In the genomic region with DNA sequence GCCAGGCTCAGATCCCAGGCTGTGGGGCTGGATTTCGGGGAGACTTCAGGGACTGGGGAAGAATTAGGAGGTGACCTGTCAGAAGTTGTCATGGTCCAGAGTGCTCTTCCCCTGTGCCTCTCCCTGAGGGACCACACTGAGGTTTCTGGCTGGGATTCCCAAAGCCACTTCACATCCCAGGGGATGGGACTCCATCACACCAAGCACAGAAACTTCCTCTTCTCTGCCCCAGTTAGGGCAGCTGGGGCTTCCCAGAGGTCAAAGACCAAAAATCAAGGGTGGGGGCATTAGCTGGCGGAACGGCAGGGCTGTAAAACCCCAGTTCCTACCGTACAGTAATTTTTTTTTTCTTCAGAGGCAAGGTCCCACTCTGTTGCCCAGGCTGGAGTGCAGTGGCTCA, we compare ENCODE assay signal across 26 cellular contexts. TPM values are rescaled to one million over a fixed set of nuclear protein-coding genes. Genes with fewer than 3 reads are reported as not detected.
DNase-seq lines count a peak whose midpoint lies in the region; ATAC-seq, FAIRE-seq and TF ChIP-seq lines count a peak whose summit lies in the region.
"Had no signal": no experiment of that assay in that cellular context is flagged by ENCODE, and none has a peak within 500 bp of the region (broad histone marks: within the 10 kb centered on the region; RNA-seq: fewer than 3 reads in every experiment).

No MANE protein-coding gene starts in this region.

- H3K36me3 Mint-ChIP-seq in IgD-negative memory B cell: peaks cover 2% of the 10 kb centered on the region
- H3K36me3 Mint-ChIP-seq: CD4-positive, alpha-beta memory T cell had no signal

- TF ChIP-seq EP300 in GM12878 (IDR thresholded peaks at IDR 0.05; ENCODE audit: borderline replicate concordance in 1 of 2, control insufficient read depth in 1 of 2, low read depth in 2 of 2, low read length in 2 of 2): peak in 1 of 2 experiments; percentile 8; a peak in 1 of 4 replicates

- TF ChIP-seq RAD21 in GM12878 (IDR thresholded peaks at IDR 0.05; ENCODE audit: insufficient read depth, low read depth, low read length): no peak

- no peak for TF ChIP-seq CTCF in GM06990 (IDR thresholded peaks at IDR 0.05; ENCODE audit: insufficient read depth, low read length, poor library complexity, severe bottlenecking)
- TF ChIP-seq CTCF in GM12878 (IDR thresholded peaks at IDR 0.05 in 2 of 3, conservative IDR thresholded peaks at IDR 0.05 in 1 of 3; ENCODE audit: control insufficient read depth in 2 of 3, extremely low read depth in 1 of 3, insufficient read depth in 1 of 3, low read depth in 3 of 3, low read length in 3 of 3): no peak
- no peak for TF ChIP-seq CTCF in coronary artery (IDR thresholded peaks at IDR 0.05)

- H3K4me1 Mint-ChIP-seq in IgD-negative memory B cell: peaks cover 21 to 31% (median 25%) of the 10 kb centered on the region in 3 donors

- H3K27ac ChIP-seq in GM12878 (ENCODE audit: control insufficient read depth, insufficient read depth) (peak overlapping the region; percentile 70), coronary artery (no peak overlapping the region)
- H3K27ac ChIP-seq: SJCRH30 had no signal

- H2AFZ ChIP-seq in GM12878 (ENCODE audit: control insufficient read depth, low read depth, low read length): no peak overlapping the region

- POLR2A ChIA-PET in GM12878 (lab: Charles Lee): interaction anchor here (0.7 to 1.6 kb wide), 4 partner anchors 9 to 16 kb away, joined by 3 to 7 read pairs (median 3); no protein-coding TSS in a partner anchor

- peak; percentile 45 for ATAC-seq in GM12878
- ATAC-seq: K562 had no signal

- no peaks in the 10 kb centered on the region for H3K27me3 Mint-ChIP-seq in IgD-negative memory B cell

- 0% methylated on average over 3 of the region's 4 CpGs for WGBS in GM12878 (ENCODE audit: insufficient coverage, insufficient replicate concordance, low lambda C conversion rate, missing lambda C conversion rate)

- H3K9me3 Mint-ChIP-seq in IgD-negative memory B cell: no peaks in the 10 kb centered on the region
- H3K9me3 Mint-ChIP-seq: CD4-positive, alpha-beta memory T cell had no signal

- RAD21 ChIA-PET in GM12878 (lab: Charles Lee; ENCODE audit: unreplicated experiment): interaction anchor here (0.6 to 1.8 kb wide), 2 partner anchors 11 to 124 kb away, joined by 3 to 6 read pairs; no protein-coding TSS in a partner anchor

- BruUV-seq in GM12878 (replicated peaks; lab: Mats Ljungman, UMichigan): no TSS peak

- FAIRE-seq in GM12878 (lab: Jason Lieb, UNC) (no peak), H54 (lab: Jason Lieb, UNC) (no peak)
- FAIRE-seq: K562, RCC 7860 had no signal

- SMC1A ChIA-PET in GM12878 (lab: Charles Lee; ENCODE audit: uncharacterized antibody, unreplicated experiment): interaction anchor here (0.5 to 1.3 kb wide), 2 partner anchors 10 to 137 kb away, joined by 3 read pairs; no protein-coding TSS in a partner anchor

- H3K9me3 ChIP-seq in GM12878 (replicated peaks; ENCODE audit: control insufficient read depth, insufficient read depth, low read length): peaks cover 5% of the 10 kb centered on the region; the same call in 1 of the 3 replicates
- H3K9me3 ChIP-seq: SJCRH30 had no signal

- peaks cover 84% of the 10 kb centered on the region for H3K79me2 ChIP-seq in GM12878 (ENCODE audit: control insufficient read depth, insufficient read depth, low read length)

- H3K4me1 ChIP-seq in GM12878 (ENCODE audit: control insufficient read depth, insufficient read depth, low read length): peaks cover 36% of the 10 kb centered on the region
- H3K4me1 ChIP-seq: SJCRH30 had no signal

- CTCF ChIA-PET in GM12878 (lab: Yijun Ruan, JAX): no interaction called here

- H3K27me3 ChIP-seq in GM06990 (replicated peaks; ENCODE audit: control insufficient read depth, insufficient read depth, low read length) (no peaks in the 10 kb centered on the region), GM12878 (replicated peaks in 1 of 2; ENCODE audit: control insufficient read depth in 2 of 2, insufficient read depth in 2 of 2, low read length in 1 of 2) (no peaks in the 10 kb centered on the region)
- H3K27me3 ChIP-seq: SJCRH30 had no signal

- H3K27ac Mint-ChIP-seq in IgD-negative memory B cell: peak overlapping the region; percentile 63 to 91 (median 72)

- H3K4me3 Mint-ChIP-seq in IgD-negative memory B cell: peak overlapping the region in 3 of 4 donors; percentile 37 to 73 (median 54)
- H3K4me3 Mint-ChIP-seq: CD4-positive, alpha-beta memory T cell had no signal

- peaks cover 71% of the 10 kb centered on the region for H3K36me3 ChIP-seq in GM06990 (ENCODE audit: control insufficient read depth, insufficient read depth, low read length)
- peaks cover 20 to 24% of the 10 kb centered on the region in 2 experiments; a peak in 3 of 4 replicates for H3K36me3 ChIP-seq in GM12878 (ENCODE audit: control insufficient read depth in 2 of 2, insufficient read depth in 2 of 2, low read length in 1 of 2)
- H3K36me3 ChIP-seq: MG63, SJCRH30 had no signal

- TF ChIP-seq POLR2A in GM12878 (IDR thresholded peaks at IDR 0.05; ENCODE audit: low read depth, low read length) (0 out of 2 replicates have a peak, but pooled peaks have one; percentile 26), H54 (IDR thresholded peaks at IDR 0.05; ENCODE audit: low read depth, low read length) (no peak)

- no peak for DNase-seq in GM06990 (ENCODE audit: extremely low read depth, insufficient read length)
- no peak for DNase-seq in GM12878 (ENCODE audit: low read depth, low spot score)
- no peak for DNase-seq in NCI-H226
- no peak for DNase-seq in head of caudate nucleus
- no peak for DNase-seq in H54 (ENCODE audit: insufficient read length, low spot score)
- DNase-seq in coronary artery (ENCODE audit: low spot score): no peak
- DNase-seq: CD4-positive, alpha-beta memory T cell; DND-41; H7; MG63; NCI-H1048; NCI-H1417 treated with DMSO at 0.1 percent for 48 hours; NCI-H187 treated with DMSO at 0.1 percent for 48 hours; NCI-H345; NCI-H524; NCI-H774; NK-92 treated with Interleukin-12 subunit alpha and Interleukin-12 subunit beta, amount 100 ng/mL, for 24 hours; OCI-M1; SJCRH30; T-helper 1 cell had no signal

- peak overlapping the region; percentile 90 for H3K4me2 ChIP-seq in GM12878 (ENCODE audit: control insufficient read depth, insufficient read depth)

- H3K9ac ChIP-seq in GM12878 (ENCODE audit: control insufficient read depth, insufficient read depth, low read length): peak overlapping the region; percentile 32

- H3K4me3 ChIP-seq in GM06990 (replicated peaks; ENCODE audit: low read depth, low read length): peak overlapping the region; percentile 43; the same call in 1 of the 2 replicates
- peak overlapping the region; percentile 61 for H3K4me3 ChIP-seq in GM12878
- H3K4me3 ChIP-seq in coronary artery: no peak overlapping the region
- H3K4me3 ChIP-seq: K562, MG63, SJCRH30 had no signal

- no peaks in the 10 kb centered on the region; the same call in 1 of the 2 replicates for H4K20me1 ChIP-seq in GM12878 (ENCODE audit: control insufficient read depth, insufficient read depth)

- in situ Hi-C loops in GM12878 (cut with MboI): no loop called here

- intact Hi-C loops in GM12878 (cut with micrococcal nuclease; ENCODE audit: unreplicated experiment) (loop anchor here (5.0 kb wide), 1 partner anchor 58 kb away; no protein-coding TSS in a partner anchor), head of caudate nucleus (cut with DNase I) (no loop called here)

RNA-seq across cellular contexts. Expression of gene FCER2, which starts 7.4 kb away (rescaled TPM):
- polyA plus RNA-seq in IgD-negative memory B cell (197 TPM), GM12878 (2011; rRNA removed) (170 and 363 TPM in 2 replicates), GM12878 (2014; fragmentation: Illumina TruSeq; extraction: Trizol) (155 and 247 TPM in 2 replicates), GM12878 (2014; fragmentation: Nextera tagmentation; extraction: Ambion mirVana) (10 to 100 TPM; 44.0 to 53.3 TPM), GM12878 (2014; rRNA removed) (424 and 451 TPM in 2 replicates), GM12878 (2016; fragmentation: Nextera tagmentation; extraction: Ambion mirVana) (100 to 1,000 TPM; 214 to 235 TPM)
- 564 and 607 TPM in 2 replicates for total RNA-seq in GM12878 (2013; cell fraction: nucleolus; rRNA removed)
- total RNA-seq in GM12878 (2014; rRNA removed) (351 and 365 TPM in 2 replicates), GM12878 (2014; rRNA removed; fragmentation: Illumina TruSeq; extraction: Trizol) (218 and 223 TPM in 2 replicates), GM12878 (2021) (359 and 362 TPM in 2 replicates)
- polyA plus RNA-seq in GM12878 (2011; ENCODE audit: low read depth): 318 TPM
- polyA plus RNA-seq in GM12878 (2011; cell fraction: cytosol; rRNA removed): 431 and 568 TPM in 2 replicates
- 453 and 458 TPM in 2 replicates for polyA plus RNA-seq in GM12878 (2011; cell fraction: nucleus; rRNA removed)
- polyA plus RNA-seq in GM12878 (2012): 547 and 639 TPM in 2 replicates
- polyA minus RNA-seq in GM12878 (2011; rRNA and poly(A)+ RNA removed): 176 and 326 TPM in 2 replicates
- 118 and 125 TPM in 2 replicates for polyA minus RNA-seq in GM12878 (2011; cell fraction: cytosol; rRNA and poly(A)+ RNA removed)
- 98.0 and 111 TPM in 2 replicates for polyA minus RNA-seq in GM12878 (2011; cell fraction: nucleus; rRNA and poly(A)+ RNA removed)
- total RNA-seq: A673; CD4-positive, alpha-beta memory T cell; H7; LHCN-M2; SJCRH30 had no signal
- polyA plus RNA-seq: BJ, K562 had no signal

RNA-seq across cellular contexts. Expression of gene TRAPPC5, which starts 13.9 kb away (rescaled TPM):
- polyA plus RNA-seq in IgD-negative memory B cell (219 TPM), GM12878 (2011; rRNA removed) (20.7 and 58.1 TPM in 2 replicates), GM12878 (2014; fragmentation: Illumina TruSeq; extraction: Trizol) (0.78 and 7.1 TPM in 2 replicates), GM12878 (2014; fragmentation: Nextera tagmentation; extraction: Ambion mirVana) (10 to 100 TPM in 1 of 2 experiments, 1 to 10 TPM in 1; 4.2 to 22.5 TPM), GM12878 (2014; rRNA removed) (120 and 182 TPM in 2 replicates), GM12878 (2016; fragmentation: Nextera tagmentation; extraction: Ambion mirVana) (100 to 1,000 TPM; 197 to 210 TPM)
- 23.6 and 30.6 TPM in 2 replicates for total RNA-seq in GM12878 (2013; cell fraction: nucleolus; rRNA removed)
- total RNA-seq in GM12878 (2014; rRNA removed) (139 and 157 TPM in 2 replicates), GM12878 (2014; rRNA removed; fragmentation: Illumina TruSeq; extraction: Trizol) (35.6 and 49.6 TPM in 2 replicates), GM12878 (2021) (168 and 181 TPM in 2 replicates)
- 30.0 TPM for polyA plus RNA-seq in GM12878 (2011; ENCODE audit: low read depth)
- polyA plus RNA-seq in GM12878 (2011; cell fraction: cytosol; rRNA removed): 26.7 and 76.7 TPM in 2 replicates
- 40.0 and 59.6 TPM in 2 replicates for polyA plus RNA-seq in GM12878 (2011; cell fraction: nucleus; rRNA removed)
- polyA plus RNA-seq in GM12878 (2012): 129 and 198 TPM in 2 replicates
- polyA minus RNA-seq in GM12878 (2011; rRNA and poly(A)+ RNA removed): 60.6 and 61.7 TPM in 2 replicates
- 34.7 and 43.8 TPM in 2 replicates for polyA minus RNA-seq in GM12878 (2011; cell fraction: cytosol; rRNA and poly(A)+ RNA removed)
- polyA minus RNA-seq in GM12878 (2011; cell fraction: nucleus; rRNA and poly(A)+ RNA removed): 5.2 and 20.9 TPM in 2 replicates

RNA-seq across cellular contexts. Expression of gene MCEMP1, which starts 17.6 kb away (rescaled TPM):
- 0.73 TPM for polyA plus RNA-seq in IgD-negative memory B cell
- total RNA-seq in GM12878 (2013; cell fraction: nucleolus; rRNA removed): not detected in 2 replicates
- total RNA-seq in GM12878 (2014; rRNA removed): 0.16 and 0.23 TPM in 2 replicates
- 0.13 TPM in 1 of 2 replicates, not detected in the other for total RNA-seq in GM12878 (2014; rRNA removed; fragmentation: Illumina TruSeq; extraction: Trizol)
- total RNA-seq in GM12878 (2021): 0.26 and 0.48 TPM in 2 replicates
- not detected for polyA plus RNA-seq in GM12878 (2011; ENCODE audit: low read depth)
- polyA plus RNA-seq in GM12878 (2011; rRNA removed): 0.08 TPM in 1 of 2 replicates, not detected in the other
- polyA plus RNA-seq in GM12878 (2011; cell fraction: cytosol; rRNA removed): 0.08 and 0.25 TPM in 2 replicates
- 0.10 and 0.23 TPM in 2 replicates for polyA plus RNA-seq in GM12878 (2011; cell fraction: nucleus; rRNA removed)
- polyA plus RNA-seq in GM12878 (2012): not detected in 2 replicates
- polyA plus RNA-seq in GM12878 (2014; fragmentation: Illumina TruSeq; extraction: Trizol): 0.37 TPM in 1 of 2 replicates, not detected in the other
- under 1 TPM; 0.26 to 0.55 TPM for polyA plus RNA-seq in GM12878 (2014; fragmentation: Nextera tagmentation; extraction: Ambion mirVana)
- polyA plus RNA-seq in GM12878 (2014; rRNA removed): 0.26 and 0.33 TPM in 2 replicates
- under 1 TPM in 1 of 2 experiments, not detected in 1; 0.09 TPM for polyA plus RNA-seq in GM12878 (2016; fragmentation: Nextera tagmentation; extraction: Ambion mirVana)
- polyA minus RNA-seq in GM12878 (2011; rRNA and poly(A)+ RNA removed): 0.72 TPM in 1 of 2 replicates, not detected in the other
- polyA minus RNA-seq in GM12878 (2011; cell fraction: cytosol; rRNA and poly(A)+ RNA removed): not detected in 2 replicates
- polyA minus RNA-seq in GM12878 (2011; cell fraction: nucleus; rRNA and poly(A)+ RNA removed): not detected in 2 replicates
- total RNA-seq: CD4-positive, alpha-beta memory T cell; H7; LHCN-M2; SJCRH30 had no signal
- polyA plus RNA-seq: BJ; CD4-positive, alpha-beta memory T cell had no signal

RNA-seq across cellular contexts. Expression of gene RETN, which starts 25.6 kb away (rescaled TPM):
- not detected for polyA plus RNA-seq in IgD-negative memory B cell
- total RNA-seq in GM12878 (2013; cell fraction: nucleolus; rRNA removed): not detected in 2 replicates
- not detected in 2 replicates for total RNA-seq in GM12878 (2014; rRNA removed)
- total RNA-seq in GM12878 (2014; rRNA removed; fragmentation: Illumina TruSeq; extraction: Trizol): not detected in 2 replicates
- total RNA-seq in GM12878 (2021): not detected in 2 replicates
- polyA plus RNA-seq in GM12878 (2011; ENCODE audit: low read depth): not detected
- polyA plus RNA-seq in GM12878 (2011; rRNA removed): not detected in 2 replicates
- polyA plus RNA-seq in GM12878 (2011; cell fraction: cytosol; rRNA removed): not detected in 2 replicates
- not detected in 2 replicates for polyA plus RNA-seq in GM12878 (2011; cell fraction: nucleus; rRNA removed)
- polyA plus RNA-seq in GM12878 (2012): not detected in 2 replicates
- 0.26 TPM in 1 of 2 replicates, not detected in the other for polyA plus RNA-seq in GM12878 (2014; fragmentation: Illumina TruSeq; extraction: Trizol)
- not detected for polyA plus RNA-seq in GM12878 (2014; fragmentation: Nextera tagmentation; extraction: Ambion mirVana)
- not detected in 2 replicates for polyA plus RNA-seq in GM12878 (2014; rRNA removed)
- polyA plus RNA-seq in GM12878 (2016; fragmentation: Nextera tagmentation; extraction: Ambion mirVana): not detected
- polyA minus RNA-seq in GM12878 (2011; rRNA and poly(A)+ RNA removed): not detected in 2 replicates
- not detected in 2 replicates for polyA minus RNA-seq in GM12878 (2011; cell fraction: cytosol; rRNA and poly(A)+ RNA removed)
- polyA minus RNA-seq in GM12878 (2011; cell fraction: nucleus; rRNA and poly(A)+ RNA removed): not detected in 2 replicates
- total RNA-seq: A673; CD4-positive, alpha-beta memory T cell; H7; K562; LHCN-M2; SJCRH30 had no signal
- polyA plus RNA-seq: BJ, K562 had no signal

RNA-seq across cellular contexts. Expression of gene CLEC4G, which starts 37.4 kb away (rescaled TPM):
- polyA plus RNA-seq in IgD-negative memory B cell: 0.43 TPM
- total RNA-seq in GM12878 (2013; cell fraction: nucleolus; rRNA removed): not detected in 2 replicates
- total RNA-seq in GM12878 (2014; rRNA removed): not detected in 2 replicates
- total RNA-seq in GM12878 (2014; rRNA removed; fragmentation: Illumina TruSeq; extraction: Trizol): not detected in 2 replicates
- total RNA-seq in GM12878 (2021): not detected in 2 replicates
- polyA plus RNA-seq in GM12878 (2011; ENCODE audit: low read depth): not detected
- not detected in 2 replicates for polyA plus RNA-seq in GM12878 (2011; rRNA removed)
- polyA plus RNA-seq in GM12878 (2011; cell fraction: cytosol; rRNA removed): 0.05 and 0.09 TPM in 2 replicates
- polyA plus RNA-seq in GM12878 (2011; cell fraction: nucleus; rRNA removed): not detected in 2 replicates
- not detected in 2 replicates for polyA plus RNA-seq in GM12878 (2012)
- polyA plus RNA-seq in GM12878 (2014; fragmentation: Illumina TruSeq; extraction: Trizol): 0.04 TPM in 1 of 2 replicates, not detected in the other
- polyA plus RNA-seq in GM12878 (2014; fragmentation: Nextera tagmentation; extraction: Ambion mirVana): not detected
- not detected in 2 replicates for polyA plus RNA-seq in GM12878 (2014; rRNA removed)
- polyA plus RNA-seq in GM12878 (2016; fragmentation: Nextera tagmentation; extraction: Ambion mirVana): not detected
- not detected in 2 replicates for polyA minus RNA-seq in GM12878 (2011; rRNA and poly(A)+ RNA removed)
- polyA minus RNA-seq in GM12878 (2011; cell fraction: cytosol; rRNA and poly(A)+ RNA removed): not detected in 2 replicates
- not detected in 2 replicates for polyA minus RNA-seq in GM12878 (2011; cell fraction: nucleus; rRNA and poly(A)+ RNA removed)
- total RNA-seq: A673; CD4-positive, alpha-beta memory T cell; H7; K562; LHCN-M2; SJCRH30 had no signal
- polyA plus RNA-seq: BJ; CD4-positive, alpha-beta memory T cell; K562 had no signal
